Comparison of ENCODE assay signal across 8 cellular contexts in the genomic region with DNA sequence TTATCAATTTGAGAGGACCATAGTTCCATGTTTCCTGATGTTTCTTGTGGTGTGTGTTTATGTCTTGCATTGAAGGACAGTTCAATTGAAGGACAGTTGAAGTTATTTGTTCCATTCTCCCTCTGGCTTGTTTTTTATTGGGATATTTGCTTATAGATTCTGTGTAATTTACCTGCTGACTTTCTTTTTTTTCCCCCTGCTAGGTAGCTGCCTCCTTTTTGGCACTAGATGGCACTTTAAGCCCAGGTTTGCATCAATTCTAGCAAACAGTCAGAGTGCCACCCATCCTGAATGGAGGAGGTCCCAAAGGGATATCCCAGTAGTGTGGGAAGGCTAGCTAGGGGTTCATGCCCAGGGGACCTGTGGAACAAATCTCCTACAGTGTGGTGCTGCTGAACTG.
A peak's percentile ranks its signal among the peaks of the same experiment; 100 is the strongest.
DNase-seq lines count a peak whose midpoint lies in the region; ATAC-seq and TF ChIP-seq lines count a peak whose summit lies in the region.

No MANE protein-coding gene starts in this region.

- DNase-seq in COLO668 (lab: John Stamatoyannopoulos, UW; ENCODE audit: unreplicated experiment) (peak; percentile 42), HS-5 (ENCODE audit: low read depth) (peak; percentile 2), NCI-H524 (lab: John Stamatoyannopoulos, UW) (peak; percentile 83 to 92), epithelial cell of proximal tubule (ENCODE audit: low read depth) (no peak)
- DNase-seq in activated CD8-positive, alpha-beta memory T cell treated with anti-CD3 and anti-CD28 coated beads for 24 hours, result no peak
- DNase-seq in stimulated activated CD4-positive, alpha-beta T cell treated with anti-CD3 and anti-CD28 coated beads, Interleukin-2, amount 100 ng/mL, for 48 hours, result no peak

- ATAC-seq in HG03571 (IDR thresholded peaks at IDR 0.05; ENCODE audit: unreplicated experiment) (no peak), GM21381 (IDR thresholded peaks at IDR 0.05; ENCODE audit: unreplicated experiment) (no peak)

- no peak overlapping the region for H3K4me3 ChIP-seq in epithelial cell of proximal tubule (ENCODE audit: low read depth, low read length)

- peak; percentile 68 for TF ChIP-seq CTCF in epithelial cell of proximal tubule (conservative IDR thresholded peaks at IDR 0.05; ENCODE audit: low read depth, low read length)

Comparison
In these comparisons a context has a peak if more than half of its experiments do, and no peak if none do; other contexts are left out.
1. DNase-seq: peak in COLO668 (single experiment), HS-5 (single experiment) and NCI-H524 (2 of 2); none in epithelial cell of proximal tubule (single experiment), activated CD8-positive, alpha-beta memory T cell treated with anti-CD3 and anti-CD28 coated beads for 24 hours (single experiment) and stimulated activated CD4-positive, alpha-beta T cell treated with anti-CD3 and anti-CD28 coated beads, Interleukin-2, amount 100 ng/mL, for 48 hours (0 of 2).